In the genomic region with DNA sequence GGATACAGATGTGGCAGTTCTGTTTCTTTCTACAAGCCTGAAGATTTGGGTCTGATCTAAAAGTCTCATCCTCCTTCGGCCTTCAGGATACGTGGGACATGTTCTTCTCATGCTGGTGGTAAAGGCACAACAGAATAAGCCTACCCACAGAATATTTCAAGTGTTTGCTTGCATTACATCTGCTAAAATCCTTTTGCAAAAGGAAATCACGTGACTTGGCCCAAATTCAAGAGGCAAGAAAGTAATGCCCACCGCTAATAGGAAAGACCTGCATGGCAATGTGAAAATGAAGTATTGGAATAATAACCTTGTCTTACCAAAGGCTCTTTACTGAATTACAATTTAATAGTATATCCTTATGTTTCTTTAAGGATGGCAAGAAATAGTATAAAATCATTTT, we compare ENCODE assay signal across 19 cellular contexts.
DNase-seq lines count a peak whose midpoint lies in the region; ATAC-seq, FAIRE-seq and TF ChIP-seq lines count a peak whose summit lies in the region.
"Had no signal": no experiment of that assay in that cellular context is flagged by ENCODE, and none has a peak within 500 bp of the region (broad histone marks: within the 10 kb centered on the region; RNA-seq: fewer than 3 reads in every experiment).

No MANE protein-coding gene starts in this region.

- ATAC-seq in HCT116 (no peak), GM12878 (no peak), GM19455 (IDR thresholded peaks at IDR 0.05; ENCODE audit: unreplicated experiment) (no peak)

- H3K9ac ChIP-seq in H9 (ENCODE audit: extremely low read depth, insufficient read length, low read length) (no peak overlapping the region), HCT116 (ENCODE audit: low read length) (no peak overlapping the region), GM12878 (ENCODE audit: control insufficient read depth, insufficient read depth, low read length) (no peak overlapping the region)
- H3K9ac ChIP-seq: GM23248 had no signal

- BruUV-seq in HCT116 (replicated peaks; lab: Mats Ljungman, UMichigan) (no TSS peak), GM12878 (replicated peaks; lab: Mats Ljungman, UMichigan) (no TSS peak)

- H3K4me3 ChIP-seq in HCT116 (replicated peaks in 1 of 2; ENCODE audit: low read depth in 1 of 2, low read length in 2 of 2), result no peak overlapping the region
- H3K4me3 ChIP-seq in GM12878, result no peak overlapping the region
- H3K4me3 ChIP-seq: GM23248 had no signal

- H3K27ac Mint-ChIP-seq in H9 (no peak overlapping the region), glutamatergic neuron (ENCODE audit: unreplicated experiment) (no peak overlapping the region)
- H3K27ac Mint-ChIP-seq: CD4-positive, alpha-beta memory T cell; HFFc6 had no signal

- SMC1A ChIA-PET in GM12878 (lab: Charles Lee; ENCODE audit: uncharacterized antibody, unreplicated experiment), result no interaction called here

- H3K79me2 ChIP-seq in H9 (ENCODE audit: insufficient read depth, low read length) (no peaks in the 10 kb centered on the region), HCT116 (ENCODE audit: insufficient read depth, low read length) (no peaks in the 10 kb centered on the region), GM12878 (ENCODE audit: control insufficient read depth, insufficient read depth, low read length) (no peaks in the 10 kb centered on the region)

- no peaks in the 10 kb centered on the region for H3K79me1 ChIP-seq in H9 (ENCODE audit: insufficient read depth, low read depth, low read length, poor library complexity, severe bottlenecking)

- no peak overlapping the region for H4K5ac ChIP-seq in H9 (ENCODE audit: insufficient read length, low read depth, low read length)

- no peak overlapping the region for H2AK5ac ChIP-seq in H9 (ENCODE audit: insufficient read length, low read length)

- TF ChIP-seq RAD21 in HCT116 (IDR thresholded peaks at IDR 0.05; ENCODE audit: low read depth) (no peak), GM12878 (IDR thresholded peaks at IDR 0.05; ENCODE audit: insufficient read depth, low read depth, low read length) (no peak)

- 0 out of 5 replicates have a peak, but pooled peaks cover 0 to 2% of the 10 kb centered on the region in 2 experiments for H3K9me3 Mint-ChIP-seq in H9
- no peaks in the 10 kb centered on the region for H3K9me3 Mint-ChIP-seq in glutamatergic neuron (ENCODE audit: unreplicated experiment)

- DNase-seq in H9 (no peak), HCT116 (ENCODE audit: low read depth, low spot score) (no peak), GM12878 (ENCODE audit: low read depth, low spot score) (no peak), glutamatergic neuron (no peak), SKM-1 (lab: John Stamatoyannopoulos, UW; ENCODE audit: unreplicated experiment) (no peak)
- DNase-seq: C1 segment of cervical spinal cord; Calu3; CD4-positive, alpha-beta memory T cell; COR-L47; DMS53; DMS79 treated with DMSO at 0.1 percent for 48 hours; GF-D8; GM23248; H7; HFFc6 had no signal

- H3K36me3 Mint-ChIP-seq in H9 (ENCODE audit: insufficient read depth in 1 of 3, low read depth in 3 of 3), result no peaks in the 10 kb centered on the region
- H3K36me3 Mint-ChIP-seq in glutamatergic neuron (ENCODE audit: unreplicated experiment), result no peaks in the 10 kb centered on the region
- H3K36me3 Mint-ChIP-seq: CD4-positive, alpha-beta memory T cell had no signal

- no peak overlapping the region for H2BK12ac ChIP-seq in H9 (ENCODE audit: insufficient read length, low read depth, low read length)

- H3K56ac ChIP-seq in H9 (ENCODE audit: insufficient read length, low read depth, low read length), result no peak overlapping the region

- intact Hi-C loops in HCT116 (cut with micrococcal nuclease) (no loop called here), GM12878 (cut with micrococcal nuclease; ENCODE audit: unreplicated experiment) (no loop called here)

- H2BK120ac ChIP-seq in H9 (ENCODE audit: low read depth, low read length, poor library complexity, severe bottlenecking), result no peak overlapping the region

- H3K14ac ChIP-seq in H9 (ENCODE audit: insufficient read depth, low read length), result no peak overlapping the region

- no peak overlapping the region for H2BK20ac ChIP-seq in H9 (ENCODE audit: low read depth, low read length, poor library complexity, severe bottlenecking)

- H3K36me3 ChIP-seq in HCT116 (ENCODE audit: control insufficient read depth in 1 of 2, insufficient read depth in 2 of 2, low read length in 2 of 2) (no peaks in the 10 kb centered on the region), GM12878 (ENCODE audit: control insufficient read depth in 2 of 2, insufficient read depth in 2 of 2, low read length in 1 of 2) (no peaks in the 10 kb centered on the region)

- H3K4me3 Mint-ChIP-seq in H9 (no peak overlapping the region), glutamatergic neuron (ENCODE audit: unreplicated experiment) (no peak overlapping the region)
- H3K4me3 Mint-ChIP-seq: CD4-positive, alpha-beta memory T cell; HFFc6 had no signal

- no peak overlapping the region for H3T11ph ChIP-seq in H9 (ENCODE audit: low read length)

- in situ Hi-C loops in GM12878 (cut with MboI), result no loop called here

- H3K9me3 ChIP-seq in H9 (ENCODE audit: control insufficient read depth, low read depth, low read length) (no peaks in the 10 kb centered on the region), HCT116 (ENCODE audit: control insufficient read depth in 1 of 2, insufficient read depth in 1 of 2, low read depth in 1 of 2, low read length in 2 of 2) (peaks cover 0 to 7% of the 10 kb centered on the region in 2 experiments; a peak in 1 of 4 replicates), GM12878 (replicated peaks; ENCODE audit: control insufficient read depth, insufficient read depth, low read length) (no peaks in the 10 kb centered on the region)

- no peak overlapping the region for H4K91ac ChIP-seq in H9 (ENCODE audit: insufficient read length, low read depth, low read length)

- H2BK5ac ChIP-seq in H9 (ENCODE audit: insufficient read length, low read length), result no peak overlapping the region

- H3K23ac ChIP-seq in H9 (ENCODE audit: insufficient read length, low read depth, low read length), result no peak overlapping the region

- peaks cover 7 to 8% of the 10 kb centered on the region in 2 experiments for H3K4me1 Mint-ChIP-seq in H9
- H3K4me1 Mint-ChIP-seq in glutamatergic neuron (ENCODE audit: low read depth, unreplicated experiment), result no peaks in the 10 kb centered on the region
- H3K4me1 Mint-ChIP-seq: CD4-positive, alpha-beta memory T cell had no signal

- no peak for FAIRE-seq in GM12878 (lab: Jason Lieb, UNC)
- FAIRE-seq in islet of Langerhans (lab: Jason Lieb, UNC), result peak; percentile 21
- FAIRE-seq: GM12892, H1 had no signal

- TF ChIP-seq CTCF in H9 (conservative IDR thresholded peaks at IDR 0.05) (no peak), HCT116 (IDR thresholded peaks at IDR 0.05 in 2 of 3, conservative IDR thresholded peaks at IDR 0.05 in 1 of 3; ENCODE audit: borderline replicate concordance in 1 of 3, insufficient read depth in 1 of 3, low read depth in 2 of 3, low read length in 2 of 3) (no peak), GM12878 (IDR thresholded peaks at IDR 0.05 in 2 of 3, conservative IDR thresholded peaks at IDR 0.05 in 1 of 3; ENCODE audit: control insufficient read depth in 2 of 3, extremely low read depth in 1 of 3, insufficient read depth in 1 of 3, low read depth in 3 of 3, low read length in 3 of 3) (no peak), glutamatergic neuron (IDR thresholded peaks at IDR 0.05; ENCODE audit: partially characterized antibody, unreplicated experiment) (no peak)

- peak overlapping the region; percentile 14 for H2AFZ ChIP-seq in H9 (ENCODE audit: low read length)
- H2AFZ ChIP-seq in HCT116 (ENCODE audit: low read depth, low read length, poor library complexity, severe bottlenecking), result peak overlapping the region; percentile 19
- H2AFZ ChIP-seq in GM12878 (ENCODE audit: control insufficient read depth, low read depth, low read length), result no peak overlapping the region
- H2AFZ ChIP-seq: GM23248 had no signal

- no peak overlapping the region for H3K18ac ChIP-seq in H9 (ENCODE audit: insufficient read length, low read depth, low read length)

- H3K27ac ChIP-seq in H9 (ENCODE audit: insufficient read length, low read depth, low read length) (no peak overlapping the region), HCT116 (ENCODE audit: low read depth, low read length) (no peak overlapping the region), GM12878 (ENCODE audit: control insufficient read depth, insufficient read depth) (no peak overlapping the region)
- H3K27ac ChIP-seq: GM23248 had no signal

- H2BK15ac ChIP-seq in H9 (ENCODE audit: low read depth, low read length), result no peak overlapping the region

- no peak overlapping the region for H3K4me2 ChIP-seq in H9 (ENCODE audit: insufficient read depth, insufficient read length, low read length)
- H3K4me2 ChIP-seq in HCT116 (ENCODE audit: low read length), result no peak overlapping the region
- no peak overlapping the region for H3K4me2 ChIP-seq in GM12878 (ENCODE audit: control insufficient read depth, insufficient read depth)

- H3K4me1 ChIP-seq in H9 (ENCODE audit: insufficient read depth, low read length) (no peaks in the 10 kb centered on the region; the same call in 1 of the 2 replicates), HCT116 (ENCODE audit: control insufficient read depth in 1 of 2, insufficient read depth in 2 of 2, low read length in 2 of 2) (peaks cover 10 to 28% of the 10 kb centered on the region in 2 experiments; a peak in 2 of 4 replicates), GM12878 (ENCODE audit: control insufficient read depth, insufficient read depth, low read length) (no peaks in the 10 kb centered on the region)

- CTCF ChIA-PET in HCT116 (lab: Charles Lee) (no interaction called here), GM12878 (lab: Yijun Ruan, JAX) (no interaction called here)

- no peaks in the 10 kb centered on the region for H3K9me2 ChIP-seq in HCT116 (ENCODE audit: insufficient read depth)

- H4K20me1 ChIP-seq in H9 (ENCODE audit: control insufficient read depth, insufficient read depth, insufficient read length) (no peaks in the 10 kb centered on the region), HCT116 (ENCODE audit: insufficient read depth) (no peaks in the 10 kb centered on the region), GM12878 (ENCODE audit: control insufficient read depth, insufficient read depth) (no peaks in the 10 kb centered on the region)

- TF ChIP-seq POLR2A in HCT116 (IDR thresholded peaks at IDR 0.05; ENCODE audit: borderline replicate concordance, extremely low read depth, insufficient read depth, insufficient read length), result no peak
- TF ChIP-seq POLR2A in GM12878 (IDR thresholded peaks at IDR 0.05; ENCODE audit: low read depth, low read length), result no peak

- TF ChIP-seq EP300 in GM12878 (IDR thresholded peaks at IDR 0.05; ENCODE audit: borderline replicate concordance in 1 of 2, control insufficient read depth in 1 of 2, low read depth in 2 of 2, low read length in 2 of 2), result no peak

- H3K27me3 ChIP-seq in H9 (ENCODE audit: insufficient read depth, low read length), result no peaks in the 10 kb centered on the region
- H3K27me3 ChIP-seq in HCT116 (ENCODE audit: insufficient read depth, low read length), result no peaks in the 10 kb centered on the region
- no peaks in the 10 kb centered on the region; a peak in 1 of 4 replicates for H3K27me3 ChIP-seq in GM12878 (replicated peaks in 1 of 2; ENCODE audit: control insufficient read depth in 2 of 2, insufficient read depth in 2 of 2, low read length in 1 of 2)

- no CpG with 5 or more reads among the region's 4 CpGs for WGBS in H9 (ENCODE audit: extremely low coverage, insufficient read length, low lambda C conversion rate)
- 23% methylated on average over 4 of the region's 4 CpGs for WGBS in GM12878 (ENCODE audit: insufficient coverage, insufficient replicate concordance, low lambda C conversion rate, missing lambda C conversion rate)

- POLR2A ChIA-PET in HCT116 (lab: Charles Lee) (no interaction called here), GM12878 (lab: Charles Lee) (no interaction called here)

- 0 out of 2 replicates have a peak, but pooled peaks cover 1% of the 10 kb centered on the region for H3K27me3 Mint-ChIP-seq in H9 (ENCODE audit: low read depth)
- no peaks in the 10 kb centered on the region for H3K27me3 Mint-ChIP-seq in glutamatergic neuron (ENCODE audit: unreplicated experiment)

- no peak overlapping the region for H4K8ac ChIP-seq in H9 (replicated peaks; ENCODE audit: insufficient read length, low read depth, low read length)

- RAD21 ChIA-PET in HCT116 (lab: Charles Lee; ENCODE audit: low non-redundant PET in 1 of 2, low total read pairs in 2 of 2, uncharacterized antibody in 2 of 2, unreplicated experiment in 2 of 2), result no interaction called here
- RAD21 ChIA-PET in GM12878 (lab: Charles Lee; ENCODE audit: unreplicated experiment), result no interaction called here

- H3K4ac ChIP-seq in H9 (ENCODE audit: low read depth, low read length), result no peak overlapping the region

- H3K23me2 ChIP-seq in H9 (ENCODE audit: insufficient read length, low read depth, low read length, poor library complexity, severe bottlenecking), result no peaks in the 10 kb centered on the region
